Comparison of ENCODE assay signal across 8 cellular contexts in genomic region chr6:46651766-46652165, GRCh38. TPM values are rescaled to one million over a fixed set of nuclear protein-coding genes. Genes with fewer than 3 reads are reported as not detected.
A peak's percentile ranks its signal among the peaks of the same experiment; 100 is the strongest.
DNase-seq lines count a peak whose midpoint lies in the region; ATAC-seq and TF ChIP-seq lines count a peak whose summit lies in the region.

No MANE protein-coding gene starts in this region.

- H3K4me1 ChIP-seq in PC-3 (ENCODE audit: insufficient read depth, low read length): peaks cover 27% of the 10 kb centered on the region
- H3K4me1 ChIP-seq in esophagus muscularis mucosa: peaks cover 10 to 39% (median 28%) of the 10 kb centered on the region in 4 donors

- peak overlapping the region; percentile 45 for H3K9ac ChIP-seq in PC-3 (ENCODE audit: low read length)

- DNase-seq in PC-3 (peak; percentile 30), esophagus muscularis mucosa (ENCODE audit: extremely low spot score) (no peak), osteocyte (ENCODE audit: extremely low spot score, unreplicated experiment) (no peak), NCI-H748 (lab: John Stamatoyannopoulos, UW; ENCODE audit: unreplicated experiment) (no peak)
- DNase-seq in activated CD4-positive, CD25-positive, alpha-beta regulatory T cell treated with anti-CD3 and anti-CD28 coated beads, Interleukin-2, amount 50 U/mL, for 72 hours: no peak
- DNase-seq in stimulated activated CD4-positive, alpha-beta T cell treated with anti-CD3 and anti-CD28 coated beads, Interleukin-2, amount 100 ng/mL, for 24 hours: no peak

- H3K9me2 ChIP-seq in PC-3 (replicated peaks; ENCODE audit: low read length): no peaks in the 10 kb centered on the region

- no peaks in the 10 kb centered on the region for H3K9me3 Mint-ChIP-seq in osteocyte (ENCODE audit: unreplicated experiment)

- CTCF ChIA-PET in PC-3 (lab: Charles Lee): no interaction called here

- peaks cover 12% of the 10 kb centered on the region for H3K4me1 Mint-ChIP-seq in osteocyte (ENCODE audit: unreplicated experiment)

- peak overlapping the region; percentile 86 for H3K4me3 Mint-ChIP-seq in osteocyte (ENCODE audit: unreplicated experiment)

- no peaks in the 10 kb centered on the region for H3K79me2 ChIP-seq in PC-3 (ENCODE audit: low read length)

- no peak for ATAC-seq in PC-3
- no peak for ATAC-seq in GM19035 (IDR thresholded peaks at IDR 0.05; ENCODE audit: unreplicated experiment)

- H2AFZ ChIP-seq in PC-3 (ENCODE audit: low read length): peak overlapping the region; percentile 95

- H3K4me2 ChIP-seq in PC-3 (ENCODE audit: low read length): peak overlapping the region; percentile 89

- H3K27ac ChIP-seq in PC-3 (ENCODE audit: low read length) (no peak overlapping the region), esophagus muscularis mucosa (replicated peaks in 1 of 4) (peak overlapping the region; percentile 90 to 94 (median 94))

- 22% methylated on average over 6 of the region's 6 CpGs for WGBS in esophagus muscularis mucosa

- TF ChIP-seq CTCF in PC-3 (conservative IDR thresholded peaks at IDR 0.05; ENCODE audit: low read depth, low read length) (no peak), esophagus muscularis mucosa (IDR thresholded peaks at IDR 0.05) (no peak), osteocyte (IDR thresholded peaks at IDR 0.05) (no peak)

- no peaks in the 10 kb centered on the region for H3K27me3 ChIP-seq in PC-3 (ENCODE audit: low read length)
- H3K27me3 ChIP-seq in esophagus muscularis mucosa: no peaks in the 10 kb centered on the region

- H3K4me3 ChIP-seq in GM08714 (ENCODE audit: low read length) (peak overlapping the region; percentile 61; the same call in 1 of the 2 replicates), PC-3 (ENCODE audit: low read length) (peak overlapping the region; percentile 91), esophagus muscularis mucosa (peak overlapping the region; percentile 80 to 97 (median 90))

- peaks cover 44% of the 10 kb centered on the region for H3K27me3 Mint-ChIP-seq in osteocyte (ENCODE audit: unreplicated experiment)

- no TSS peak for BruUV-seq in PC-3 (replicated peaks; lab: Mats Ljungman, UMichigan)

- H3K9me3 ChIP-seq in PC-3 (ENCODE audit: low read length) (no peaks in the 10 kb centered on the region), esophagus muscularis mucosa (no peaks in the 10 kb centered on the region)

- no peaks in the 10 kb centered on the region for H4K20me1 ChIP-seq in PC-3 (ENCODE audit: low read length)

- H3K27ac Mint-ChIP-seq in osteocyte (ENCODE audit: unreplicated experiment): no peak overlapping the region

- no peak for TF ChIP-seq POLR2A in esophagus muscularis mucosa (IDR thresholded peaks at IDR 0.05; ENCODE audit: low read depth)

- H3K36me3 ChIP-seq in PC-3 (ENCODE audit: low read depth, low read length) (no peaks in the 10 kb centered on the region), esophagus muscularis mucosa (peaks cover 0 to 7% (median 1%) of the 10 kb centered on the region in 4 donors)

- H3K36me3 Mint-ChIP-seq in osteocyte (ENCODE audit: unreplicated experiment): peaks cover 2% of the 10 kb centered on the region

- no peak for TF ChIP-seq EP300 in esophagus muscularis mucosa (IDR thresholded peaks at IDR 0.05)

- H3F3A ChIP-seq in PC-3 (ENCODE audit: low read length, unreplicated experiment): no peaks in the 10 kb centered on the region

- POLR2A ChIA-PET in PC-3 (lab: Charles Lee; ENCODE audit: unreplicated experiment): no interaction called here

- intact Hi-C loops in PC-3 (cut with micrococcal nuclease): loop anchor here (2.0 to 5.0 kb wide), 3 partner anchors 81 to 971 kb away; no protein-coding TSS in a partner anchor
- intact Hi-C loops in esophagus muscularis mucosa (cut with DNase I): no loop called here

RNA-seq across cellular contexts. Expression of gene CYP39A1, which starts 0.9 kb away (rescaled TPM):
- total RNA-seq in PC-3 (2014; rRNA removed) (0.66 and 1.2 TPM in 2 replicates), esophagus muscularis mucosa (10 to 100 TPM in 1 of 4 donors, 1 to 10 TPM in 3; 7.0 to 10.4 (median 7.8) TPM), osteocyte (0.30 TPM in 1 of 2 replicates, not detected in the other)

RNA-seq across cellular contexts. Expression of gene SLC25A27, which starts 1.0 kb away (rescaled TPM):
- 3.8 and 13.6 TPM in 2 replicates for total RNA-seq in PC-3 (2014; rRNA removed)
- 10 to 100 TPM; 13.3 to 26.2 (median 21.3) TPM for total RNA-seq in esophagus muscularis mucosa
- total RNA-seq in osteocyte: 7.6 and 8.2 TPM in 2 replicates

RNA-seq across cellular contexts. Expression of gene TDRD6, which starts 35.9 kb away (rescaled TPM):
- total RNA-seq in PC-3 (2014; rRNA removed): 0.07 TPM in 1 of 2 replicates, not detected in the other
- total RNA-seq in esophagus muscularis mucosa: 1 to 10 TPM in 2 of 4 donors, under 1 TPM in 2; 0.13 to 2.1 (median 0.74) TPM
- 0.03 and 0.05 TPM in 2 replicates for total RNA-seq in osteocyte
